Comparison of ENCODE assay signal across 24 cellular contexts in genomic region chr14:74621556-74621955, GRCh38. TPM values are rescaled to one million over a fixed set of nuclear protein-coding genes. Genes with fewer than 3 reads are reported as not detected.
A peak's percentile ranks its signal among the peaks of the same experiment; 100 is the strongest.
DNase-seq lines count a peak whose midpoint lies in the region; ATAC-seq, FAIRE-seq and TF ChIP-seq lines count a peak whose summit lies in the region.
"Had no signal": no experiment of that assay in that cellular context is flagged by ENCODE, and none has a peak within 500 bp of the region (broad histone marks: within the 10 kb centered on the region; RNA-seq: fewer than 3 reads in every experiment).

No MANE protein-coding gene starts in this region.

- TF ChIP-seq POLR2A in A549 (IDR thresholded peaks at IDR 0.05; ENCODE audit: low read length) (no peak), GM18505 (IDR thresholded peaks at IDR 0.05; ENCODE audit: borderline replicate concordance, extremely low read depth, insufficient read depth, insufficient read length) (no peak)

- POLR2A ChIA-PET in A549 (lab: Yijun Ruan, JAX) = interaction anchor here (1.2 kb wide), 1 partner anchor 9 kb away, joined by 3 read pairs; no protein-coding TSS in a partner anchor

- no peak for FAIRE-seq in A549 (lab: Jason Lieb, UNC)
- no peak for FAIRE-seq in GM19239 (lab: Jason Lieb, UNC)

- H3K27me3 ChIP-seq in ascending aorta (no peaks in the 10 kb centered on the region), mesenchymal stem cell (ENCODE audit: control insufficient read depth in 1 of 2, insufficient read depth in 1 of 2, low read length in 2 of 2) (no peaks in the 10 kb centered on the region)
- H3K27me3 ChIP-seq: ovary, spleen had no signal

- H2BK5ac ChIP-seq in mesenchymal stem cell (ENCODE audit: low read depth, low read length, poor library complexity, severe bottlenecking) = peak overlapping the region; percentile 73

- H3K9ac ChIP-seq in mesenchymal stem cell (ENCODE audit: low read length) = no peak overlapping the region
- H3K9ac ChIP-seq: KMS-11 had no signal

- H3K9me3 ChIP-seq in A549 (no peaks in the 10 kb centered on the region), ascending aorta (no peaks in the 10 kb centered on the region), mesenchymal stem cell (ENCODE audit: control insufficient read depth, low read length) (no peaks in the 10 kb centered on the region)
- H3K9me3 ChIP-seq: ovary, spleen had no signal

- CTCF ChIA-PET in A549 (lab: Yijun Ruan, JAX) = interaction anchor here (2.6 kb wide), 1 partner anchor 9 kb away, joined by 15 read pairs; the partner anchor contains the start of gene LTBP2

- H2BK12ac ChIP-seq in mesenchymal stem cell (ENCODE audit: low read length in 2 of 2) = peak overlapping the region; percentile 76 to 85

- H3K18ac ChIP-seq in mesenchymal stem cell (ENCODE audit: low read depth in 1 of 2, low read length in 2 of 2) = peak overlapping the region; percentile 58 to 76

- no peaks in the 10 kb centered on the region for H3K79me1 ChIP-seq in mesenchymal stem cell (replicated peaks; ENCODE audit: low read length, poor library complexity, severe bottlenecking)

- H3K27ac ChIP-seq in A549 = peak overlapping the region; percentile 89 to 96
- peak overlapping the region; percentile 93 to 97 for H3K27ac ChIP-seq in ascending aorta
- H3K27ac ChIP-seq in mesenchymal stem cell (ENCODE audit: low read length, poor library complexity, severe bottlenecking) = peak overlapping the region; percentile 95
- H3K27ac ChIP-seq: KMS-11, ovary, spleen had no signal

- H3K4me1 ChIP-seq in A549 (peaks cover 66% of the 10 kb centered on the region), ascending aorta (peaks cover 24 to 43% of the 10 kb centered on the region in 2 donors), mesenchymal stem cell (ENCODE audit: control insufficient read depth, insufficient read depth, low read depth, low read length) (peaks cover 38% of the 10 kb centered on the region)

- no peak for TF ChIP-seq EP300 in A549 (IDR thresholded peaks at IDR 0.05)

- H2AFZ ChIP-seq in mesenchymal stem cell (ENCODE audit: low read depth, low read length) = no peak overlapping the region

- H3K14ac ChIP-seq in mesenchymal stem cell (ENCODE audit: low read length in 2 of 2) = no peak overlapping the region

- no peak for TF ChIP-seq RAD21 in A549 (conservative IDR thresholded peaks at IDR 0.05 in 1 of 2, IDR thresholded peaks at IDR 0.05 in 1 of 2)

- H3K36me3 ChIP-seq in ascending aorta = no peaks in the 10 kb centered on the region
- no peaks in the 10 kb centered on the region for H3K36me3 ChIP-seq in mesenchymal stem cell (ENCODE audit: control insufficient read depth in 1 of 2, insufficient read depth in 2 of 2, low read depth in 1 of 2, low read length in 2 of 2)
- H3K36me3 ChIP-seq: ovary, spleen had no signal

- peak overlapping the region; percentile 45 for H4K8ac ChIP-seq in mesenchymal stem cell (ENCODE audit: low read length)

- 70% methylated on average over 6 of the region's 6 CpGs for WGBS in A549 (ENCODE audit: missing lambda C conversion rate)
- WGBS in mesenchymal stem cell = 75% methylated on average over 5 of the region's 6 CpGs

- peak overlapping the region; percentile 76 for H4K91ac ChIP-seq in mesenchymal stem cell (ENCODE audit: low read length)

- no peak for DNase-seq in A549 (ENCODE audit: low read depth in 1 of 2, low spot score in 1 of 2)
- DNase-seq in ELF-1 (ENCODE audit: low read depth, low spot score) = peak; percentile 69
- no peak for DNase-seq in ascending aorta (ENCODE audit: low spot score in 2 of 2)
- DNase-seq in mesenchymal stem cell = no peak
- DNase-seq in GM19239 (ENCODE audit: insufficient read length, low spot score) = no peak
- DNase-seq in amniotic stem cell (lab: John Stamatoyannopoulos, UW) = no peak
- DNase-seq in T1000 (lab: John Stamatoyannopoulos, UW) = no peak
- DNase-seq: activated CD4-positive, CD25-positive, alpha-beta regulatory T cell treated with anti-CD3 and anti-CD28 coated beads, Interleukin-2, amount 50 U/mL, for 72 hours; activated CD8-positive, alpha-beta T cell treated with anti-CD3 and anti-CD28 coated beads, Interleukin-2, amount 10 ng/mL, durations not matched to agents 7 days and 5 days; activated effector memory CD4-positive, alpha-beta T cell treated with Interleukin-2 at 50 U/mL for 16 hours; activated T-cell treated with anti-CD3 and anti-CD28 coated beads for 4 hours; effector memory CD8-positive, alpha-beta T cell; NCI-H1436; NCI-H2107; NCI-H446; ovary; SIG-M5; spleen; stimulated activated CD4-positive, alpha-beta T cell treated with anti-CD3 and anti-CD28 coated beads, Interleukin-4, amount 100 ng/mL, for 1 hour; stimulated activated naive CD4-positive, alpha-beta T cell; T-cell had no signal

- H2BK120ac ChIP-seq in mesenchymal stem cell (ENCODE audit: low read depth, low read length) = peak overlapping the region; percentile 59

- peak overlapping the region; percentile 95 for H2BK15ac ChIP-seq in mesenchymal stem cell (ENCODE audit: low read depth, poor library complexity, severe bottlenecking)

- peak overlapping the region; percentile 98 for H2AK5ac ChIP-seq in mesenchymal stem cell (ENCODE audit: low read length, severe bottlenecking)

- no peak overlapping the region for H3K23ac ChIP-seq in mesenchymal stem cell (ENCODE audit: low read length in 2 of 2)

- H3K4me3 ChIP-seq in A549 (no peak overlapping the region), ascending aorta (no peak overlapping the region), mesenchymal stem cell (ENCODE audit: insufficient read depth in 1 of 2, low read depth in 1 of 2, low read length in 2 of 2) (no peak overlapping the region)
- H3K4me3 ChIP-seq: coronary artery, ovary, spleen had no signal

- peak overlapping the region; percentile 76; the same call in 1 of the 3 replicates for H3K4me2 ChIP-seq in A549
- no peak overlapping the region for H3K4me2 ChIP-seq in mesenchymal stem cell (ENCODE audit: low read length, poor library complexity, severe bottlenecking)
- H3K4me2 ChIP-seq: KMS-11 had no signal

- TF ChIP-seq CTCF in A549 (IDR thresholded peaks at IDR 0.05) (no peak), ascending aorta (IDR thresholded peaks at IDR 0.05) (no peak)

- intact Hi-C loops in ascending aorta (cut with DNase I) = no loop called here

- ATAC-seq in A549 (no peak), GM18505 (IDR thresholded peaks at IDR 0.05; ENCODE audit: unreplicated experiment) (no peak)
- ATAC-seq: effector memory CD8-positive, alpha-beta T cell; T-cell had no signal

- peak overlapping the region; percentile 62 to 92 for H3K4ac ChIP-seq in mesenchymal stem cell (ENCODE audit: low read depth in 1 of 2, low read length in 2 of 2)

TF ChIP-seq in A549, 52 proteins besides CTCF, POLR2A, EP300 and RAD21:
- TF ChIP-seq RCOR1 (IDR thresholded peaks at IDR 0.05; ENCODE audit: low read depth, low read length) = no peak
- TF ChIP-seq RFX5 (IDR thresholded peaks at IDR 0.05) = no peak
- no peak for TF ChIP-seq MAFK (IDR thresholded peaks at IDR 0.05; ENCODE audit: partially characterized antibody)
- no peak for TF ChIP-seq HES2 (IDR thresholded peaks at IDR 0.05)
- no peak for TF ChIP-seq ZFP36 (IDR thresholded peaks at IDR 0.05; ENCODE audit: borderline replicate concordance, partially characterized antibody)

RNA-seq across cellular contexts. Expression of gene LTBP2, which starts 9.5 kb away (rescaled TPM):
- polyA plus RNA-seq in A549 (2011; rRNA removed) = 4.9 and 6.3 TPM in 2 replicates
- 3.3 and 5.0 TPM in 2 replicates for polyA plus RNA-seq in A549 (2012; cell fraction: cytosol; rRNA removed)
- polyA plus RNA-seq in A549 (2012; cell fraction: nucleus; rRNA removed) = 21.8 and 25.3 TPM in 2 replicates
- polyA plus RNA-seq in A549 (2017; fragmentation: RNase III; extraction: RNeasy Plus Mini Kit Qiagen cat#74134 plus additional on column Dnase treatment) = 9.9 to 17.1 TPM (median 14.4 TPM) in 3 replicates
- 9.0 and 9.7 TPM in 2 replicates for polyA minus RNA-seq in A549 (2011; rRNA and poly(A)+ RNA removed)
- 383 TPM for total RNA-seq in ascending aorta
- polyA plus RNA-seq in mesenchymal stem cell (2013, experiment 1 of 2) = 16.6 TPM
- 16.0 TPM for polyA plus RNA-seq in mesenchymal stem cell (2013, experiment 2 of 2)
